1 cellular context compared by ENCODE assay signal in the genomic region with DNA sequence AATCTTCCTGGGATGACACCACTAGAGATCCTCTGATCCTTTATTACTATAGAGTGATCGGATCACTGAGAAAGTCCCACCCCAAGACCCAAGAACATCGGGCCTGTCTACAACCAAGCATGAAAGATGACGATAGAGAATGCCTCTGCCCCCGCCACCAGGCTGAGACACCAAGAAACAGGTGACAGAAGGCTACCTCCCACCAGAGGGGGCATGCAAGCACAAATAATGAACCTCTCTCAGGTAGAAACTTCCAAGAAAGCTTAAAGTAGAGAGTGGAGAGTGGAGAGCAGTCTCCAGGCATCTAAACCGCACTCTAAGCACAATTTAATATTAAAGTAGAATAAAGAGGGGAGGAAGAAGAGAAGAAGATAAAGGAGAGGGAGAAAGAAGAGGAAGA.
TF ChIP-seq lines count a peak whose summit lies in the region.

No MANE protein-coding gene starts in this region.

TF ChIP-seq in GM23338, 12 proteins besides CTCF, POLR2A, EP300 and RAD21 (continued from another document):
- TF ChIP-seq, protein P1, sequence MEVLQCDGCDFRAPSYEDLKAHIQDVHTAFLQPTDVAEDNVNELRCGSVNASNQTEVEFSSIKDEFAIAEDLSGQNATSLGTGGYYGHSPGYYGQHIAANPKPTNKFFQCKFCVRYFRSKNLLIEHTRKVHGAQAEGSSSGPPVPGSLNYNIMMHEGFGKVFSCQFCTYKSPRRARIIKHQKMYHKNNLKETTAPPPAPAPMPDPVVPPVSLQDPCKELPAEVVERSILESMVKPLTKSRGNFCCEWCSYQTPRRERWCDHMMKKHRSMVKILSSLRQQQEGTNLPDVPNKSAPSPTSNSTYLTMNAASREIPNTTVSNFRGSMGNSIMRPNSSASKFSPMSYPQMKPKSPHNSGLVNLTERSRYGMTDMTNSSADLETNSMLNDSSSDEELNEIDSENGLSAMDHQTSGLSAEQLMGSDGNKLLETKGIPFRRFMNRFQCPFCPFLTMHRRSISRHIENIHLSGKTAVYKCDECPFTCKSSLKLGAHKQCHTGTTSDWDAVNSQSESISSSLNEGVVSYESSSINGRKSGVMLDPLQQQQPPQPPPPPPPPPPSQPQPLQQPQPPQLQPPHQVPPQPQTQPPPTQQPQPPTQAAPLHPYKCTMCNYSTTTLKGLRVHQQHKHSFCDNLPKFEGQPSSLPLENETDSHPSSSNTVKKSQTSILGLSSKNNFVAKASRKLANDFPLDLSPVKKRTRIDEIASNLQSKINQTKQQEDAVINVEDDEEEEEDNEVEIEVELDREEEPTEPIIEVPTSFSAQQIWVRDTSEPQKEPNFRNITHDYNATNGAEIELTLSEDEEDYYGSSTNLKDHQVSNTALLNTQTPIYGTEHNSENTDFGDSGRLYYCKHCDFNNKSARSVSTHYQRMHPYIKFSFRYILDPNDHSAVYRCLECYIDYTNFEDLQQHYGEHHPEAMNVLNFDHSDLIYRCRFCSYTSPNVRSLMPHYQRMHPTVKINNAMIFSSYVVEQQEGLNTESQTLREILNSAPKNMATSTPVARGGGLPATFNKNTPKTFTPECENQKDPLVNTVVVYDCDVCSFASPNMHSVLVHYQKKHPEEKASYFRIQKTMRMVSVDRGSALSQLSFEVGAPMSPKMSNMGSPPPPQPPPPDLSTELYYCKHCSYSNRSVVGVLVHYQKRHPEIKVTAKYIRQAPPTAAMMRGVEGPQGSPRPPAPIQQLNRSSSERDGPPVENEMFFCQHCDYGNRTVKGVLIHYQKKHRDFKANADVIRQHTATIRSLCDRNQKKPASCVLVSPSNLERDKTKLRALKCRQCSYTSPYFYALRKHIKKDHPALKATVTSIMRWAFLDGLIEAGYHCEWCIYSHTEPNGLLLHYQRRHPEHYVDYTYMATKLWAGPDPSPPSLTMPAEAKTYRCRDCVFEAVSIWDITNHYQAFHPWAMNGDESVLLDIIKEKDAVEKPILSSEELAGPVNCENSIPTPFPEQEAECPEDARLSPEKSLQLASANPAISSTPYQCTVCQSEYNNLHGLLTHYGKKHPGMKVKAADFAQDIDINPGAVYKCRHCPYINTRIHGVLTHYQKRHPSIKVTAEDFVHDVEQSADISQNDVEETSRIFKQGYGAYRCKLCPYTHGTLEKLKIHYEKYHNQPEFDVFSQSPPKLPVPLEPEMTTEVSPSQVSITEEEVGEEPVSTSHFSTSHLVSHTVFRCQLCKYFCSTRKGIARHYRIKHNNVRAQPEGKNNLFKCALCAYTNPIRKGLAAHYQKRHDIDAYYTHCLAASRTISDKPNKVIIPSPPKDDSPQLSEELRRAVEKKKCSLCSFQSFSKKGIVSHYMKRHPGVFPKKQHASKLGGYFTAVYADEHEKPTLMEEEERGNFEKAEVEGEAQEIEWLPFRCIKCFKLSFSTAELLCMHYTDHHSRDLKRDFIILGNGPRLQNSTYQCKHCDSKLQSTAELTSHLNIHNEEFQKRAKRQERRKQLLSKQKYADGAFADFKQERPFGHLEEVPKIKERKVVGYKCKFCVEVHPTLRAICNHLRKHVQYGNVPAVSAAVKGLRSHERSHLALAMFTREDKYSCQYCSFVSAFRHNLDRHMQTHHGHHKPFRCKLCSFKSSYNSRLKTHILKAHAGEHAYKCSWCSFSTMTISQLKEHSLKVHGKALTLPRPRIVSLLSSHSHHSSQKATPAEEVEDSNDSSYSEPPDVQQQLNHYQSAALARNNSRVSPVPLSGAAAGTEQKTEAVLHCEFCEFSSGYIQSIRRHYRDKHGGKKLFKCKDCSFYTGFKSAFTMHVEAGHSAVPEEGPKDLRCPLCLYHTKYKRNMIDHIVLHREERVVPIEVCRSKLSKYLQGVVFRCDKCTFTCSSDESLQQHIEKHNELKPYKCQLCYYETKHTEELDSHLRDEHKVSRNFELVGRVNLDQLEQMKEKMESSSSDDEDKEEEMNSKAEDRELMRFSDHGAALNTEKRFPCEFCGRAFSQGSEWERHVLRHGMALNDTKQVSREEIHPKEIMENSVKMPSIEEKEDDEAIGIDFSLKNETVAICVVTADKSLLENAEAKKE (CRISPR knock-in tag; IDR thresholded peaks at IDR 0.05), result no peak
- no peak for TF ChIP-seq ZNF331 (CRISPR knock-in tag; IDR thresholded peaks at IDR 0.05; ENCODE audit: low read depth)
- TF ChIP-seq, protein P2, sequence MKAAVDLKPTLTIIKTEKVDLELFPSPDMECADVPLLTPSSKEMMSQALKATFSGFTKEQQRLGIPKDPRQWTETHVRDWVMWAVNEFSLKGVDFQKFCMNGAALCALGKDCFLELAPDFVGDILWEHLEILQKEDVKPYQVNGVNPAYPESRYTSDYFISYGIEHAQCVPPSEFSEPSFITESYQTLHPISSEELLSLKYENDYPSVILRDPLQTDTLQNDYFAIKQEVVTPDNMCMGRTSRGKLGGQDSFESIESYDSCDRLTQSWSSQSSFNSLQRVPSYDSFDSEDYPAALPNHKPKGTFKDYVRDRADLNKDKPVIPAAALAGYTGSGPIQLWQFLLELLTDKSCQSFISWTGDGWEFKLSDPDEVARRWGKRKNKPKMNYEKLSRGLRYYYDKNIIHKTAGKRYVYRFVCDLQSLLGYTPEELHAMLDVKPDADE (IDR thresholded peaks at IDR 0.05), result no peak
- no peak for TF ChIP-seq STAT1 (IDR thresholded peaks at IDR 0.05; ENCODE audit: unreplicated experiment)
- no peak for TF ChIP-seq ZNF114 (CRISPR knock-in tag; IDR thresholded peaks at IDR 0.05)
